Comparison of ENCODE assay signal across 18 cellular contexts in genomic region chr9:2991292-2991691, GRCh38.
DNase-seq lines count a peak whose midpoint lies in the region; ATAC-seq and TF ChIP-seq lines count a peak whose summit lies in the region.
"Had no signal": no experiment of that assay in that cellular context is flagged by ENCODE, and none has a peak within 500 bp of the region (broad histone marks: within the 10 kb centered on the region; RNA-seq: fewer than 3 reads in every experiment).

No MANE protein-coding gene starts in this region.

- H3K4me1 Mint-ChIP-seq in neural progenitor cell = no peaks in the 10 kb centered on the region
- no peaks in the 10 kb centered on the region for H3K4me1 Mint-ChIP-seq in nephron progenitor cell
- H3K4me1 Mint-ChIP-seq: stimulated activated effector memory CD8-positive, alpha-beta T cell treated with anti-CD3 and anti-CD28 coated beads, Interleukin-12 subunit alpha, Interleukin-12 subunit beta, amount 100 ng/mL, for 72 hours; T-cell had no signal

- H3K4me2 ChIP-seq in neural progenitor cell = no peak overlapping the region

- no peaks in the 10 kb centered on the region for H3K9me3 ChIP-seq in neural progenitor cell (ENCODE audit: low read depth)
- H3K9me3 ChIP-seq: transverse colon had no signal

- no peaks in the 10 kb centered on the region for H3K4me1 ChIP-seq in neural progenitor cell
- H3K4me1 ChIP-seq: parathyroid adenoma, transverse colon had no signal

- H3K36me3 Mint-ChIP-seq in neural progenitor cell (no peaks in the 10 kb centered on the region), nephron progenitor cell (ENCODE audit: low read depth) (no peaks in the 10 kb centered on the region)
- H3K36me3 Mint-ChIP-seq: stimulated activated effector memory CD8-positive, alpha-beta T cell treated with anti-CD3 and anti-CD28 coated beads, Interleukin-12 subunit alpha, Interleukin-12 subunit beta, amount 100 ng/mL, for 72 hours; T-cell; WTC11 had no signal

- H3K27me3 Mint-ChIP-seq in neural progenitor cell (ENCODE audit: insufficient read depth, low read depth) (peaks cover 5% of the 10 kb centered on the region), nephron progenitor cell (ENCODE audit: low read depth, poor library complexity) (peaks cover 10% of the 10 kb centered on the region)

- H3K27ac Mint-ChIP-seq in neural progenitor cell (no peak overlapping the region), nephron progenitor cell (no peak overlapping the region)
- H3K27ac Mint-ChIP-seq: stimulated activated effector memory CD8-positive, alpha-beta T cell treated with anti-CD3 and anti-CD28 coated beads, Interleukin-12 subunit alpha, Interleukin-12 subunit beta, amount 100 ng/mL, for 72 hours; T-cell; WTC11 had no signal

- H3K4me3 ChIP-seq in cardiac fibroblast (replicated peaks in 1 of 2; ENCODE audit: low read depth in 2 of 2, low read length in 2 of 2) (no peak overlapping the region), neural progenitor cell (no peak overlapping the region)
- H3K4me3 ChIP-seq: transverse colon had no signal

- no peak overlapping the region for H3K27ac ChIP-seq in neural progenitor cell
- H3K27ac ChIP-seq: parathyroid adenoma, RWPE1, transverse colon had no signal

- no peaks in the 10 kb centered on the region for H3F3A ChIP-seq in neural progenitor cell (ENCODE audit: low read depth)

- peak; percentile 21 to 43 for DNase-seq in NCI-H446 (lab: John Stamatoyannopoulos, UW)
- DNase-seq in NCI-H446 treated with DMSO at 0.1 percent for 48 hours (lab: John Stamatoyannopoulos, UW) = no peak
- peak; percentile 31 for DNase-seq in NCI-H1694 (lab: John Stamatoyannopoulos, UW)
- DNase-seq in cardiac fibroblast (ENCODE audit: low read depth in 2 of 2) = peak in 1 of 2 donors; percentile 1
- DNase-seq in neural progenitor cell (ENCODE audit: low spot score) = no peak
- DNase-seq in nephron progenitor cell = no peak
- DNase-seq: activated gamma-delta T cell, anterior cingulate cortex, cortex of kidney, NCI-H1105 treated with DMSO at 0.1 percent for 48 hours, T-cell, transverse colon had no signal

- no peaks in the 10 kb centered on the region for H3K36me3 ChIP-seq in neural progenitor cell
- H3K36me3 ChIP-seq: transverse colon had no signal

- H3K4me3 Mint-ChIP-seq in neural progenitor cell (no peak overlapping the region), nephron progenitor cell (no peak overlapping the region)
- H3K4me3 Mint-ChIP-seq: stimulated activated effector memory CD8-positive, alpha-beta T cell treated with anti-CD3 and anti-CD28 coated beads, Interleukin-12 subunit alpha, Interleukin-12 subunit beta, amount 100 ng/mL, for 72 hours; T-cell; WTC11 had no signal

- ATAC-seq in GM19328 (IDR thresholded peaks at IDR 0.05; ENCODE audit: unreplicated experiment) (no peak), GM18517 (IDR thresholded peaks at IDR 0.05; ENCODE audit: unreplicated experiment) (no peak)
- ATAC-seq: stimulated activated effector memory CD8-positive, alpha-beta T cell treated with anti-CD3 and anti-CD28 coated beads, Interleukin-12 subunit alpha, Interleukin-12 subunit beta, amount 100 ng/mL, for 72 hours; T-cell; WTC11 had no signal

- H3K27me3 ChIP-seq in neural progenitor cell = no peaks in the 10 kb centered on the region
- H3K27me3 ChIP-seq: transverse colon had no signal

- H4K20me1 ChIP-seq in neural progenitor cell (ENCODE audit: low read depth) = no peaks in the 10 kb centered on the region

- no peak overlapping the region for H2AFZ ChIP-seq in neural progenitor cell (replicated peaks)
- H2AFZ ChIP-seq: parathyroid adenoma had no signal

- H3K9me3 Mint-ChIP-seq in neural progenitor cell = no peaks in the 10 kb centered on the region
- no peaks in the 10 kb centered on the region for H3K9me3 Mint-ChIP-seq in nephron progenitor cell
- H3K9me3 Mint-ChIP-seq: stimulated activated effector memory CD8-positive, alpha-beta T cell treated with anti-CD3 and anti-CD28 coated beads, Interleukin-12 subunit alpha, Interleukin-12 subunit beta, amount 100 ng/mL, for 72 hours; T-cell; WTC11 had no signal

- TF ChIP-seq CTCF in cardiac fibroblast (IDR thresholded peaks at IDR 0.05; ENCODE audit: low read depth, low read length) (peak; percentile 14), neural progenitor cell (IDR thresholded peaks at IDR 0.05) (peak; percentile 24), nephron progenitor cell (IDR thresholded peaks at IDR 0.05) (no peak)

- H3K79me2 ChIP-seq in neural progenitor cell (ENCODE audit: low read depth) = no peaks in the 10 kb centered on the region
- H3K79me2 ChIP-seq: parathyroid adenoma had no signal

- no peak overlapping the region for H3K9ac ChIP-seq in neural progenitor cell
- H3K9ac ChIP-seq: parathyroid adenoma had no signal

Comparison
In these comparisons a context has a peak if more than half of its experiments do, and no peak if none do; other contexts are left out.
1. DNase-seq: peak in NCI-H446 (2 of 2) and NCI-H1694 (single experiment); none in NCI-H446 treated with DMSO at 0.1 percent for 48 hours (single experiment), neural progenitor cell (single experiment) and nephron progenitor cell (single experiment).